1 cellular context compared by ENCODE assay signal in genomic region chr9:126531035-126531571, GRCh38.
TF ChIP-seq lines count a peak whose summit lies in the region.

No MANE protein-coding gene starts in this region.

TF ChIP-seq in GM23338, 12 proteins besides CTCF, POLR2A, EP300 and RAD21:
- TF ChIP-seq ZNF462 (CRISPR knock-in tag; IDR thresholded peaks at IDR 0.05) (no peak), REST (IDR thresholded peaks at IDR 0.05; ENCODE audit: unreplicated experiment) (no peak)
TF ChIP-seq in GM23338: peak in this region for 0.
